In genomic region chr22:39949964-39950737, GRCh38 we compare ENCODE assay signal across 24 cellular contexts. TPM values are rescaled to one million over a fixed set of nuclear protein-coding genes. Genes with fewer than 3 reads are reported as not detected.
DNase-seq lines count a peak whose midpoint lies in the region; ATAC-seq and TF ChIP-seq lines count a peak whose summit lies in the region.
"Had no signal": no experiment of that assay in that cellular context is flagged by ENCODE, and none has a peak within 500 bp of the region (broad histone marks: within the 10 kb centered on the region; RNA-seq: fewer than 3 reads in every experiment).

No MANE protein-coding gene starts in this region.

- H2AK5ac ChIP-seq in neuronal stem cell (ENCODE audit: low read depth, low read length), result no peak overlapping the region

- no peak overlapping the region for H3K4ac ChIP-seq in neuronal stem cell (ENCODE audit: low read length)

- no peak overlapping the region for H3K4me2 ChIP-seq in neuronal stem cell (ENCODE audit: insufficient read depth, low read length, poor library complexity, severe bottlenecking)
- H3K4me2 ChIP-seq: hepatocyte had no signal

- no peak overlapping the region for H2AFZ ChIP-seq in neuronal stem cell (ENCODE audit: low read length)
- H2AFZ ChIP-seq: hepatocyte had no signal

- no peaks in the 10 kb centered on the region for H3K9me3 ChIP-seq in KOPT-K1 (ENCODE audit: insufficient read depth, low read length, poor library complexity, severe bottlenecking)
- no peaks in the 10 kb centered on the region for H3K9me3 ChIP-seq in neuronal stem cell (replicated peaks in 1 of 2; ENCODE audit: control insufficient read depth in 2 of 2, insufficient read depth in 1 of 2, low read depth in 1 of 2, low read length in 2 of 2)
- H3K9me3 ChIP-seq: ovary had no signal

- H3K23ac ChIP-seq in neuronal stem cell (ENCODE audit: low read depth, low read length, poor library complexity), result no peak overlapping the region

- no peak overlapping the region for H3K14ac ChIP-seq in neuronal stem cell (ENCODE audit: low read length)

- no peak for DNase-seq in T-helper 2 cell treated with Interferon-gamma antibody and Interleukin-4, amounts not matched to agents 5 μg/mL and 100 μg/mL, for 36 hours (ENCODE audit: low spot score)
- no peak for DNase-seq in T-helper 2 cell
- DNase-seq in activated naive CD8-positive, alpha-beta T cell treated with anti-CD3 and anti-CD28 coated beads, Interleukin-2, amount 10 ng/mL, durations not matched to agents 7 days and 5 days, result no peak
- no peak for DNase-seq in neuronal stem cell (ENCODE audit: low spot score)
- no peak for DNase-seq in SHP77 treated with DMSO at 0.1 percent for 48 hours (lab: John Stamatoyannopoulos, UW)
- no peak for DNase-seq in progenitor cell of endocrine pancreas (ENCODE audit: low spot score, unreplicated experiment)
- DNase-seq: activated CD8-positive, alpha-beta memory T cell treated with anti-CD3 and anti-CD28 coated beads, Interleukin-2, amount 50 U/mL, for 48 hours; cerebellar nuclear complex; midbrain; NCI-H1092; NCI-H774; ovary; stimulated activated CD4-positive, alpha-beta T cell treated with anti-CD3 and anti-CD28 coated beads, Interleukin-4, amount 100 ng/mL, for 24 hours; stimulated activated CD8-positive, alpha-beta memory T cell treated with anti-CD3 and anti-CD28 coated beads, Interleukin-4, amount 100 ng/mL, for 48 hours; WERI-Rb-1 had no signal

- H3K27ac ChIP-seq in KOPT-K1 (ENCODE audit: low read depth, low read length, poor library complexity, severe bottlenecking), result peak overlapping the region; percentile 99
- no peak overlapping the region for H3K27ac ChIP-seq in neuronal stem cell (replicated peaks; ENCODE audit: low read length)
- H3K27ac ChIP-seq: C4-2B, hepatocyte, ovary, WERI-Rb-1 had no signal

- peaks cover 82% of the 10 kb centered on the region for H3K4me1 Mint-ChIP-seq in T-helper 2 cell treated with Interferon-gamma antibody and Interleukin-4, amounts not matched to agents 5 μg/mL and 100 μg/mL, for 36 hours (ENCODE audit: low read depth)
- H3K4me1 Mint-ChIP-seq in activated naive CD8-positive, alpha-beta T cell treated with anti-CD3 and anti-CD28 coated beads, Interleukin-2, amount 10 ng/mL, durations not matched to agents 7 days and 5 days, result peaks cover 90% of the 10 kb centered on the region
- peaks cover 15% of the 10 kb centered on the region for H3K4me1 Mint-ChIP-seq in progenitor cell of endocrine pancreas (ENCODE audit: low read depth)

- H3K36me3 Mint-ChIP-seq in T-helper 2 cell treated with Interferon-gamma antibody and Interleukin-4, amounts not matched to agents 5 μg/mL and 100 μg/mL, for 36 hours (ENCODE audit: low read depth), result peaks cover 86% of the 10 kb centered on the region
- H3K36me3 Mint-ChIP-seq in activated naive CD8-positive, alpha-beta T cell treated with anti-CD3 and anti-CD28 coated beads, Interleukin-2, amount 10 ng/mL, durations not matched to agents 7 days and 5 days, result peaks cover 71% of the 10 kb centered on the region
- no peaks in the 10 kb centered on the region for H3K36me3 Mint-ChIP-seq in progenitor cell of endocrine pancreas (ENCODE audit: insufficient read depth)

- no peak overlapping the region for H3K4me3 ChIP-seq in neuronal stem cell (ENCODE audit: low read length in 2 of 2)
- H3K4me3 ChIP-seq: hepatocyte, ovary, tibial nerve had no signal

- H3K4me3 Mint-ChIP-seq in T-helper 2 cell treated with Interferon-gamma antibody and Interleukin-4, amounts not matched to agents 5 μg/mL and 100 μg/mL, for 36 hours, result peak overlapping the region; percentile 70
- H3K4me3 Mint-ChIP-seq in activated naive CD8-positive, alpha-beta T cell treated with anti-CD3 and anti-CD28 coated beads, Interleukin-2, amount 10 ng/mL, durations not matched to agents 7 days and 5 days, result peak overlapping the region; percentile 73
- no peak overlapping the region for H3K4me3 Mint-ChIP-seq in progenitor cell of endocrine pancreas (ENCODE audit: low read depth)

- H3K79me1 ChIP-seq in neuronal stem cell (ENCODE audit: low read depth, low read length), result no peaks in the 10 kb centered on the region

- H2BK120ac ChIP-seq in neuronal stem cell (ENCODE audit: low read depth, low read length), result no peak overlapping the region

- H3K9ac ChIP-seq in neuronal stem cell (ENCODE audit: low read depth, low read length, poor library complexity), result no peak overlapping the region

- POLR2A ChIA-PET in activated naive CD8-positive, alpha-beta T cell treated with anti-CD3 and anti-CD28 coated beads, Interleukin-2, amount 10 ng/mL, durations not matched to agents 7 days and 5 days (lab: Charles Lee), result interaction anchor here (1.2 to 1.9 kb wide), 3 partner anchors 9 to 24 kb away, joined by 4 to 7 read pairs (median 6); partner anchors contain the start of gene TMA7B

- H4K91ac ChIP-seq in neuronal stem cell (ENCODE audit: low read depth, low read length, poor library complexity), result peak overlapping the region; percentile 16

- peak overlapping the region; percentile 13 for H3K27ac Mint-ChIP-seq in T-helper 2 cell treated with Interferon-gamma antibody and Interleukin-4, amounts not matched to agents 5 μg/mL and 100 μg/mL, for 36 hours
- H3K27ac Mint-ChIP-seq in activated naive CD8-positive, alpha-beta T cell treated with anti-CD3 and anti-CD28 coated beads, Interleukin-2, amount 10 ng/mL, durations not matched to agents 7 days and 5 days, result peak overlapping the region; percentile 62
- H3K27ac Mint-ChIP-seq in progenitor cell of endocrine pancreas, result no peak overlapping the region

- no peak overlapping the region for H4K8ac ChIP-seq in neuronal stem cell (ENCODE audit: low read depth, low read length)

- ATAC-seq in activated naive CD8-positive, alpha-beta T cell treated with anti-CD3 and anti-CD28 coated beads, Interleukin-2, amount 10 ng/mL, durations not matched to agents 7 days and 5 days (ENCODE audit: low read depth), result no peak
- ATAC-seq in HG02970 (IDR thresholded peaks at IDR 0.05; ENCODE audit: low FRiP score, unreplicated experiment), result no peak
- ATAC-seq: Panc1 had no signal

- no CpG with 5 or more reads among the region's 8 CpGs for WGBS in neuronal stem cell (ENCODE audit: extremely low coverage in 2 of 2, insufficient read length in 2 of 2, insufficient replicate concordance in 1 of 2), 2 donors

- H3K27me3 ChIP-seq in neuronal stem cell (ENCODE audit: control insufficient read depth in 3 of 3, insufficient read depth in 3 of 3, low read depth in 1 of 3, low read length in 3 of 3), result peaks cover 0 to 9% (median 0%) of the 10 kb centered on the region in 3 experiments
- H3K27me3 ChIP-seq: hepatocyte, ovary, tibial nerve had no signal

- no peak overlapping the region for H3K18ac ChIP-seq in neuronal stem cell (ENCODE audit: low read length)

- no peaks in the 10 kb centered on the region for H3K27me3 Mint-ChIP-seq in T-helper 2 cell treated with Interferon-gamma antibody and Interleukin-4, amounts not matched to agents 5 μg/mL and 100 μg/mL, for 36 hours (ENCODE audit: low read depth)
- no peaks in the 10 kb centered on the region for H3K27me3 Mint-ChIP-seq in activated naive CD8-positive, alpha-beta T cell treated with anti-CD3 and anti-CD28 coated beads, Interleukin-2, amount 10 ng/mL, durations not matched to agents 7 days and 5 days
- peaks cover 9% of the 10 kb centered on the region for H3K27me3 Mint-ChIP-seq in progenitor cell of endocrine pancreas

- no peaks in the 10 kb centered on the region for H3K9me3 Mint-ChIP-seq in T-helper 2 cell treated with Interferon-gamma antibody and Interleukin-4, amounts not matched to agents 5 μg/mL and 100 μg/mL, for 36 hours
- no peaks in the 10 kb centered on the region for H3K9me3 Mint-ChIP-seq in activated naive CD8-positive, alpha-beta T cell treated with anti-CD3 and anti-CD28 coated beads, Interleukin-2, amount 10 ng/mL, durations not matched to agents 7 days and 5 days
- H3K9me3 Mint-ChIP-seq in progenitor cell of endocrine pancreas (ENCODE audit: low read depth), result no peaks in the 10 kb centered on the region

- H3K4me1 ChIP-seq in neuronal stem cell (ENCODE audit: control insufficient read depth in 2 of 2, insufficient read depth in 1 of 2, low read depth in 1 of 2, low read length in 2 of 2), result peaks cover 0 to 7% of the 10 kb centered on the region in 2 donors

- H2BK5ac ChIP-seq in neuronal stem cell (ENCODE audit: low read length), result no peak overlapping the region

- no peak for TF ChIP-seq CTCF in progenitor cell of endocrine pancreas (IDR thresholded peaks at IDR 0.05; ENCODE audit: unreplicated experiment)

- no peak overlapping the region for H2BK12ac ChIP-seq in neuronal stem cell (ENCODE audit: low read length)

- H3K36me3 ChIP-seq in KOPT-K1 (ENCODE audit: insufficient read depth, low read length), result peaks cover 66% of the 10 kb centered on the region
- no peaks in the 10 kb centered on the region for H3K36me3 ChIP-seq in neuronal stem cell (replicated peaks in 1 of 2; ENCODE audit: control insufficient read depth in 2 of 2, insufficient read depth in 2 of 2, low read length in 2 of 2)
- H3K36me3 ChIP-seq: ovary, tibial nerve, WERI-Rb-1 had no signal

- no peak overlapping the region for H2BK15ac ChIP-seq in neuronal stem cell (ENCODE audit: low read length)

RNA-seq across cellular contexts. Expression of gene TMA7B, which starts 10.0 kb away (rescaled TPM):
- 1 to 10 TPM; 8.5 to 9.1 TPM for total RNA-seq in activated naive CD8-positive, alpha-beta T cell treated with anti-CD3 and anti-CD28 coated beads, Interleukin-2, amount 10 ng/mL, durations not matched to agents 7 days and 5 days
- polyA plus RNA-seq in neuronal stem cell (2013, experiment 1 of 2), result not detected
- not detected for polyA plus RNA-seq in neuronal stem cell (2013, experiment 2 of 2)
- not detected in 2 replicates for total RNA-seq in progenitor cell of endocrine pancreas
- total RNA-seq: A172, Daoy, hepatocyte, kidney epithelial cell, ovary, tibial nerve had no signal
- polyA plus RNA-seq: hepatocyte, ovary had no signal

RNA-seq across cellular contexts. Expression of gene FAM83F, which starts 44.6 kb away (rescaled TPM):
- under 1 TPM; 0.20 to 0.30 TPM for total RNA-seq in activated naive CD8-positive, alpha-beta T cell treated with anti-CD3 and anti-CD28 coated beads, Interleukin-2, amount 10 ng/mL, durations not matched to agents 7 days and 5 days
- 0.03 TPM for polyA plus RNA-seq in neuronal stem cell (2013, experiment 1 of 2)
- 0.04 TPM for polyA plus RNA-seq in neuronal stem cell (2013, experiment 2 of 2)
- total RNA-seq in progenitor cell of endocrine pancreas, result 19.8 and 21.3 TPM in 2 replicates
- total RNA-seq: A172 had no signal

RNA-seq across cellular contexts. Expression of gene GRAP2, which starts 49.3 kb away (rescaled TPM):
- total RNA-seq in activated naive CD8-positive, alpha-beta T cell treated with anti-CD3 and anti-CD28 coated beads, Interleukin-2, amount 10 ng/mL, durations not matched to agents 7 days and 5 days, result 100 to 1,000 TPM; 263 to 266 TPM
- not detected for polyA plus RNA-seq in neuronal stem cell (2013, experiment 1 of 2)
- not detected for polyA plus RNA-seq in neuronal stem cell (2013, experiment 2 of 2)
- 0.58 and 0.60 TPM in 2 replicates for total RNA-seq in progenitor cell of endocrine pancreas
- total RNA-seq: A172, hepatocyte, kidney epithelial cell had no signal

RNA-seq across cellular contexts. Expression of gene ENTHD1, which starts 56.6 kb away (rescaled TPM):
- total RNA-seq in activated naive CD8-positive, alpha-beta T cell treated with anti-CD3 and anti-CD28 coated beads, Interleukin-2, amount 10 ng/mL, durations not matched to agents 7 days and 5 days, result under 1 TPM; 0.11 to 0.34 TPM
- not detected for polyA plus RNA-seq in neuronal stem cell (2013, experiment 1 of 2)
- polyA plus RNA-seq in neuronal stem cell (2013, experiment 2 of 2), result not detected
- total RNA-seq in progenitor cell of endocrine pancreas, result not detected in 2 replicates
- total RNA-seq: A172, Daoy, hepatocyte, kidney epithelial cell had no signal
- polyA plus RNA-seq: hepatocyte, ovary had no signal

Comparison
In these comparisons a context has a peak if more than half of its experiments do, and no peak if none do; other contexts are left out.
1. RNA of gene FAM83F, which starts 44.6 kb away (total RNA-seq): 19.8 to 21.3 TPM in progenitor cell of endocrine pancreas; 0.20 to 0.30 TPM in activated naive CD8-positive, alpha-beta T cell treated with anti-CD3 and anti-CD28 coated beads, Interleukin-2, amount 10 ng/mL, durations not matched to agents 7 days and 5 days; every median in the first group is over 10 times any median in the second.
2. RNA of gene GRAP2, which starts 49.3 kb away (total RNA-seq): 263 to 266 TPM in activated naive CD8-positive, alpha-beta T cell treated with anti-CD3 and anti-CD28 coated beads, Interleukin-2, amount 10 ng/mL, durations not matched to agents 7 days and 5 days; 0.58 to 0.60 TPM in progenitor cell of endocrine pancreas; every median in the first group is over 100 times any median in the second.